8 cellular contexts compared by ENCODE assay signal in the genomic region with DNA sequence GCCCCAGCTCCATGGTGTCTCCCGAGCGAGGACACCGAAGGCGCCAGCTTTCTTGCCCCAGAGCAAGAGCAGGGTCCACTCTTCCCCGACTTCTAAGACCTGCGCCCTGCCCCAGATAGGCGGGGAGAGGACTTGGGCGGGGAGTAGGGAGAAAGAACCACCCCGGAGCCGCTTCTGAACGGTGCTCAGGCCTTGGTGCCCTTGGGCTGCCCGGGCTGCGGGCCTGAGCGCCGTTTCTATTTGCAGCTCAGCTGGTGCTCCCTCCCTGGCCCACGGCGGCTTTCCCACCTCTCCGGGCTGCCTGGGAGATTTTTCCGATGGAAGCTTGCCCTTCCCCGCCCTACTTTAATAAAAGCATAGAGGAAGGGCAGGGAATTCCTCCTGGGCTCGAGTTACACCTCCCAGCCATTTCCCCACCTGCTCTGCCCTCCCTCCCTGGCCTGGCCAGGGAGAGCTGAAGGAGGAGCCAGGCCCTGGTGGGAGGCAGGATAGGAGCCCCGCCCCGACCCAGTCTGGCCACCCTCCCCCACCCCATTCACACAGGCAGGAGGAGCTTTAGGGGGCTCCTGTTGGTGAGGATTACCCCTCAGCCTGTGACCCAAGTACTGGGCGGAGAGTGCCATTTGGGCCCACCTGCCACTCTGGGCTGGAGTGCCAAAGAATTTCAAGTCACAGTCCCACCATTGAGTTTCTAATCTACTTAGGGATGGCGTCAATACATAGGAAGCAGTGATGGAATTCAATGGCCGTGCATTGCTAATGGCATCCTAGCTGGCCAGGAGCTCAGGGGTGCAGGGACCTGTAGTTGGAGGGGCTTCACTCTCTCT. TPM values are rescaled to one million over a fixed set of nuclear protein-coding genes. Genes with fewer than 3 reads are reported as not detected.
A peak's percentile ranks its signal among the peaks of the same experiment; 100 is the strongest.
DNase-seq lines count a peak whose midpoint lies in the region; ATAC-seq and TF ChIP-seq lines count a peak whose summit lies in the region.

No MANE protein-coding gene starts in this region.

- H3K27ac ChIP-seq in mesendoderm (ENCODE audit: low read depth, low read length), result peak overlapping the region; percentile 80

- H3K9ac ChIP-seq in mesendoderm (ENCODE audit: low read length), result peak overlapping the region; percentile 96

- DNase-seq in AG09309 (ENCODE audit: low read depth) (no peak), NCI-H1105 (lab: John Stamatoyannopoulos, UW) (peak; percentile 17), ecto neural progenitor cell (ENCODE audit: low spot score) (peak; percentile 76), mesendoderm (peak; percentile 90), NCI-H1694 (lab: John Stamatoyannopoulos, UW) (no peak), posterior vena cava (ENCODE audit: low spot score) (no peak)

- peaks cover 33% of the 10 kb centered on the region for H3K4me1 ChIP-seq in mesendoderm (ENCODE audit: control insufficient read depth, low read depth, low read length)

- H3K36me3 ChIP-seq in mesendoderm (ENCODE audit: control insufficient read depth, insufficient read depth, low read length), result no peaks in the 10 kb centered on the region

- H3K4me3 ChIP-seq in AG09309 (ENCODE audit: control insufficient read depth, low read depth, low read length), result peak overlapping the region; percentile 62
- H3K4me3 ChIP-seq in mesendoderm (ENCODE audit: low read length), result peak overlapping the region; percentile 90

- H4K5ac ChIP-seq in mesendoderm (ENCODE audit: low read length), result no peak overlapping the region

- TF ChIP-seq CTCF in AG09309 (IDR thresholded peaks at IDR 0.05; ENCODE audit: control insufficient read depth, insufficient read depth, low read depth, low read length, missing control alignments), result no peak

- H3K23ac ChIP-seq in mesendoderm (ENCODE audit: low read length), result no peak overlapping the region

- intact Hi-C loops in posterior vena cava (cut with DNase I), result no loop called here

- peak overlapping the region; percentile 4 for H2BK120ac ChIP-seq in mesendoderm (ENCODE audit: low read depth, low read length)

- WGBS in mesendoderm (ENCODE audit: extremely low coverage, insufficient coverage, low lambda C conversion rate), result no CpG with 5 or more reads among the region's 26 CpGs

- H3K27me3 ChIP-seq in mesendoderm (ENCODE audit: insufficient read depth, low read length, poor library complexity), result no peaks in the 10 kb centered on the region

- H2BK5ac ChIP-seq in mesendoderm (ENCODE audit: low read length), result peak overlapping the region; percentile 37

- H3K18ac ChIP-seq in mesendoderm (ENCODE audit: low read length), result peak overlapping the region; percentile 47

- peak overlapping the region; percentile 97 for H3K56ac ChIP-seq in mesendoderm (ENCODE audit: low read length)

- peaks cover 35% of the 10 kb centered on the region for H3K79me2 ChIP-seq in mesendoderm (ENCODE audit: control insufficient read depth, insufficient read depth, low read length)

- peak overlapping the region; percentile 11 for H3K4ac ChIP-seq in mesendoderm (ENCODE audit: low read depth, low read length)

- ATAC-seq in HG02870 (IDR thresholded peaks at IDR 0.05; ENCODE audit: unreplicated experiment), result no peak
- no peak for ATAC-seq in GM19452 (IDR thresholded peaks at IDR 0.05; ENCODE audit: unreplicated experiment)

- H3K4me2 ChIP-seq in mesendoderm (ENCODE audit: low read length), result peak overlapping the region; percentile 84

- H3K79me1 ChIP-seq in mesendoderm (ENCODE audit: low read length), result peaks cover 31% of the 10 kb centered on the region

- H4K8ac ChIP-seq in mesendoderm (ENCODE audit: low read depth, low read length), result no peak overlapping the region

- H2BK15ac ChIP-seq in mesendoderm (replicated peaks; ENCODE audit: low read depth), result no peak overlapping the region

- H2AK5ac ChIP-seq in mesendoderm (ENCODE audit: low read length), result peak overlapping the region; percentile 64

RNA-seq across cellular contexts. Expression of a gene that starts 2.0 kb away (rescaled TPM):
- 20.9 TPM for polyA plus RNA-seq in mesendoderm (2013, experiment 1 of 2)
- 20.0 TPM for polyA plus RNA-seq in mesendoderm (2013, experiment 2 of 2)
- 1 to 10 TPM; 4.4 to 5.8 TPM for total RNA-seq in posterior vena cava

RNA-seq across cellular contexts. Expression of a gene that starts 26.3 kb away (rescaled TPM):
- polyA plus RNA-seq in mesendoderm (2013, experiment 1 of 2), result 61.7 TPM
- 60.1 TPM for polyA plus RNA-seq in mesendoderm (2013, experiment 2 of 2)
- total RNA-seq in posterior vena cava, result 10 to 100 TPM; 34.1 to 39.0 TPM

RNA-seq across cellular contexts. Expression of a gene that starts 27.1 kb away (rescaled TPM):
- 6.1 TPM for polyA plus RNA-seq in mesendoderm (2013, experiment 1 of 2)
- 7.0 TPM for polyA plus RNA-seq in mesendoderm (2013, experiment 2 of 2)
- total RNA-seq in posterior vena cava, result 1 to 10 TPM; 7.1 to 7.5 TPM

RNA-seq across cellular contexts. Expression of a gene that starts 56.6 kb away (rescaled TPM):
- 0.06 TPM for polyA plus RNA-seq in mesendoderm (2013, experiment 1 of 2)
- polyA plus RNA-seq in mesendoderm (2013, experiment 2 of 2), result under 0.01 TPM
- not detected for total RNA-seq in posterior vena cava

Comparison
In these comparisons a context has a peak if more than half of its experiments do, and no peak if none do; other contexts are left out.
1. DNase-seq: peak in NCI-H1105 (single experiment), ecto neural progenitor cell (single experiment) and mesendoderm (single experiment); none in AG09309 (single experiment), NCI-H1694 (single experiment) and posterior vena cava (single experiment).